ENCODE assay signal across 18 cellular contexts in the genomic region with DNA sequence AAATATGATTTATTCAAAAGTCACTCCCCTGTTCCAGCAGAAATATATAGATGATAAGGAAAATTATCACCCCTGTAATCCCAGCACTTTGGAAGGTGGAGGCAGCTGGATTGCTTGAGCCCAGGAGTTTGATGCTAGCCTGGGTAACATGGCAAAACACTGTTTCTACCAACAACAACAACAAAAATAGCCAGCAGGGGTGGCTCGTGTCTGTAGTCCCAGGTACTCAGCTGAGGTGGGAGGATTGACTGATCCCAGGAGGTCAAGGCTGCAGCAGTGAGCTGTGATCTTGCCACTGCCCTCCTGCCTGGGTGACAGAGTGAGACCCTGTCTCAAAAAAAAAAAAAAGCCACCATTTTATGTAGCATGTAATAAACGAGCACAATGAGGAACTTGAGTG.
DNase-seq lines count a peak whose midpoint lies in the region; ATAC-seq and TF ChIP-seq lines count a peak whose summit lies in the region.
"Had no signal": no experiment of that assay in that cellular context is flagged by ENCODE, and none has a peak within 500 bp of the region (broad histone marks: within the 10 kb centered on the region; RNA-seq: fewer than 3 reads in every experiment).

No MANE protein-coding gene starts in this region.

- TF ChIP-seq CTCF in WTC11 (IDR thresholded peaks at IDR 0.05) = no peak

- H3K36me3 Mint-ChIP-seq in WTC11 = peaks cover 12% of the 10 kb centered on the region
- no peaks in the 10 kb centered on the region for H3K36me3 Mint-ChIP-seq in activated CD8-positive, alpha-beta T cell treated with anti-CD3 and anti-CD28 coated beads, Interleukin-2, amount 10 ng/mL, durations not matched to agents 7 days and 5 days (ENCODE audit: low read depth)
- H3K36me3 Mint-ChIP-seq: CD4-positive, CD25-positive, alpha-beta regulatory T cell; CD8-positive, alpha-beta T cell had no signal

- no peak overlapping the region for H3K4me3 Mint-ChIP-seq in WTC11
- no peak overlapping the region for H3K4me3 Mint-ChIP-seq in activated CD8-positive, alpha-beta T cell treated with anti-CD3 and anti-CD28 coated beads, Interleukin-2, amount 10 ng/mL, durations not matched to agents 7 days and 5 days
- H3K4me3 Mint-ChIP-seq: B cell; CD4-positive, CD25-positive, alpha-beta regulatory T cell; CD8-positive, alpha-beta T cell had no signal

- no peak overlapping the region for H2BK120ac ChIP-seq in mesendoderm (ENCODE audit: low read depth, low read length)

- ATAC-seq in WTC11 = peak; percentile 65
- no peak for ATAC-seq in activated CD8-positive, alpha-beta T cell treated with anti-CD3 and anti-CD28 coated beads, Interleukin-2, amount 10 ng/mL, durations not matched to agents 7 days and 5 days
- ATAC-seq: CD8-positive, alpha-beta T cell; HCT116 had no signal

- no peaks in the 10 kb centered on the region for H3K79me2 ChIP-seq in mesendoderm (ENCODE audit: control insufficient read depth, insufficient read depth, low read length)

- DNase-seq in NCI-H2171 treated with DMSO at 0.1 percent for 48 hours (lab: John Stamatoyannopoulos, UW) (peak; percentile 1), NCI-H2171 (lab: John Stamatoyannopoulos, UW) (no peak), WTC11 (ENCODE audit: low spot score) (peak; percentile 16), mesendoderm (peak; percentile 37), SHP77 treated with DMSO at 0.1 percent for 48 hours (lab: John Stamatoyannopoulos, UW) (no peak)
- DNase-seq in activated CD8-positive, alpha-beta T cell treated with anti-CD3 and anti-CD28 coated beads, Interleukin-2, amount 10 ng/mL, durations not matched to agents 7 days and 5 days = no peak
- DNase-seq: Caco-2; CD4-positive, CD25-positive, alpha-beta regulatory T cell; CD8-positive, alpha-beta T cell; DMS153; DND-41; GOT3; H7 had no signal

- H3K18ac ChIP-seq in mesendoderm (ENCODE audit: low read length) = no peak overlapping the region

- H3K36me3 ChIP-seq in mesendoderm (ENCODE audit: control insufficient read depth, insufficient read depth, low read length) = no peaks in the 10 kb centered on the region
- H3K36me3 ChIP-seq: BLaER1 had no signal

- H4K8ac ChIP-seq in mesendoderm (ENCODE audit: low read depth, low read length) = no peak overlapping the region

- H3K9ac ChIP-seq in mesendoderm (ENCODE audit: low read length) = no peak overlapping the region
- H3K9ac ChIP-seq: BLaER1 had no signal

- no peaks in the 10 kb centered on the region for H3K4me1 ChIP-seq in mesendoderm (ENCODE audit: control insufficient read depth, low read depth, low read length)
- H3K4me1 ChIP-seq: BLaER1, Caco-2 had no signal

- no peak overlapping the region for H2AK5ac ChIP-seq in mesendoderm (ENCODE audit: low read length)

- no CpG with 5 or more reads among the region's 2 CpGs for WGBS in mesendoderm (ENCODE audit: extremely low coverage, insufficient coverage, low lambda C conversion rate)

- CTCF ChIA-PET in WTC11 (lab: Charles Lee) = interaction anchor here (0.7 kb wide), 1 partner anchor 18 kb away, joined by 3 read pairs; no protein-coding TSS in a partner anchor
- CTCF ChIA-PET in activated CD8-positive, alpha-beta T cell treated with anti-CD3 and anti-CD28 coated beads, Interleukin-2, amount 10 ng/mL, durations not matched to agents 7 days and 5 days (lab: Charles Lee) = no interaction called here

- no peak overlapping the region for H3K23ac ChIP-seq in mesendoderm (ENCODE audit: low read length)

- H3K56ac ChIP-seq in mesendoderm (ENCODE audit: low read length) = no peak overlapping the region

- no peaks in the 10 kb centered on the region for H3K27me3 Mint-ChIP-seq in WTC11 (ENCODE audit: low read depth)
- no peaks in the 10 kb centered on the region for H3K27me3 Mint-ChIP-seq in activated CD8-positive, alpha-beta T cell treated with anti-CD3 and anti-CD28 coated beads, Interleukin-2, amount 10 ng/mL, durations not matched to agents 7 days and 5 days (ENCODE audit: low read depth)
- H3K27me3 Mint-ChIP-seq: B cell; CD4-positive, CD25-positive, alpha-beta regulatory T cell had no signal

- POLR2A ChIA-PET in WTC11 (lab: Charles Lee) = no interaction called here
- POLR2A ChIA-PET in activated CD8-positive, alpha-beta T cell treated with anti-CD3 and anti-CD28 coated beads, Interleukin-2, amount 10 ng/mL, durations not matched to agents 7 days and 5 days (lab: Charles Lee) = no interaction called here

- no peak overlapping the region for H2BK15ac ChIP-seq in mesendoderm (replicated peaks; ENCODE audit: low read depth)

- peaks cover 25% of the 10 kb centered on the region for H3K9me3 Mint-ChIP-seq in WTC11
- H3K9me3 Mint-ChIP-seq in activated CD8-positive, alpha-beta T cell treated with anti-CD3 and anti-CD28 coated beads, Interleukin-2, amount 10 ng/mL, durations not matched to agents 7 days and 5 days (ENCODE audit: insufficient read depth) = peaks cover 8% of the 10 kb centered on the region

- H3K4me1 Mint-ChIP-seq in WTC11 = no peaks in the 10 kb centered on the region
- H3K4me1 Mint-ChIP-seq in activated CD8-positive, alpha-beta T cell treated with anti-CD3 and anti-CD28 coated beads, Interleukin-2, amount 10 ng/mL, durations not matched to agents 7 days and 5 days (ENCODE audit: low read depth) = no peaks in the 10 kb centered on the region
- H3K4me1 Mint-ChIP-seq: B cell; CD4-positive, CD25-positive, alpha-beta regulatory T cell had no signal

- no peak overlapping the region for H3K27ac ChIP-seq in mesendoderm (ENCODE audit: low read depth, low read length)
- H3K27ac ChIP-seq: 22Rv1, BLaER1, C4-2B had no signal

- no peak overlapping the region for H3K4me2 ChIP-seq in mesendoderm (ENCODE audit: low read length)
- H3K4me2 ChIP-seq: BLaER1 had no signal

- H3K27ac Mint-ChIP-seq in WTC11 = no peak overlapping the region
- no peak overlapping the region for H3K27ac Mint-ChIP-seq in activated CD8-positive, alpha-beta T cell treated with anti-CD3 and anti-CD28 coated beads, Interleukin-2, amount 10 ng/mL, durations not matched to agents 7 days and 5 days
- H3K27ac Mint-ChIP-seq: B cell; CD4-positive, CD25-positive, alpha-beta regulatory T cell; CD8-positive, alpha-beta T cell had no signal

- H3K27me3 ChIP-seq in mesendoderm (ENCODE audit: insufficient read depth, low read length, poor library complexity) = no peaks in the 10 kb centered on the region
- H3K27me3 ChIP-seq: BLaER1 had no signal

- H2BK5ac ChIP-seq in mesendoderm (ENCODE audit: low read length) = no peak overlapping the region

- no peaks in the 10 kb centered on the region for H3K79me1 ChIP-seq in mesendoderm (ENCODE audit: low read length)

- H4K5ac ChIP-seq in mesendoderm (ENCODE audit: low read length) = no peak overlapping the region

- H3K4ac ChIP-seq in mesendoderm (ENCODE audit: low read depth, low read length) = no peak overlapping the region

- no peak overlapping the region for H3K4me3 ChIP-seq in mesendoderm (ENCODE audit: low read length)
- H3K4me3 ChIP-seq: BLaER1 had no signal

TF ChIP-seq in WTC11, 78 proteins besides CTCF, POLR2A, EP300 and RAD21 (continues in another document):
- TF ChIP-seq FOXK1 (CRISPR knock-in tag; IDR thresholded peaks at IDR 0.05) = no peak
- TF ChIP-seq ZNF532 (CRISPR knock-in tag; IDR thresholded peaks at IDR 0.05; ENCODE audit: borderline replicate concordance) = no peak
- TF ChIP-seq JAZF1 (CRISPR knock-in tag; IDR thresholded peaks at IDR 0.05) = no peak

Comparison
In these comparisons a context has a peak if more than half of its experiments do, and no peak if none do; other contexts are left out.
1. DNase-seq: peak in NCI-H2171 treated with DMSO at 0.1 percent for 48 hours (single experiment), WTC11 (single experiment) and mesendoderm (single experiment); none in NCI-H2171 (single experiment), activated CD8-positive, alpha-beta T cell treated with anti-CD3 and anti-CD28 coated beads, Interleukin-2, amount 10 ng/mL, durations not matched to agents 7 days and 5 days (single experiment) and SHP77 treated with DMSO at 0.1 percent for 48 hours (single experiment).